Comparison of ENCODE assay signal across 13 cellular contexts in the genomic region with DNA sequence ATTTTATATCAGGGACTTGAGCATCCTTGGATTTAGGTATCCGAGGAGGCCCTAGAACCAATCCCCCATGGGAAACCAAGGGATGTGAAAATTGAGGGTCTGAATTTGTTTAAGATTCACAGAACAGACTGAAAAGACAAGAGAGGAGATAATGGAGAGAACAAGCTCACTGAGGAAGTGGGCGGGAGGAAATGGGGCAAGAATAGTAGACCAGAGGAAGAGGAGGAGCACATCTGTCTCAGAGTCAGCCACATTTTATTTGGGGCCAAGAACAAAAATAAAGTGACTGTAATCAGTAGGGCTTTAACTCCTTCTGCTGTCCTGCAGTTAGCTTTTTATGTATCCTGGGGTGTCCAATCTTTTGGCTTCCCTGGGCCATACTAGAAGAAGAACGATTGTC.
A peak's percentile ranks its signal among the peaks of the same experiment; 100 is the strongest.
DNase-seq lines count a peak whose midpoint lies in the region; ATAC-seq lines count a peak whose summit lies in the region.
"Had no signal": no experiment of that assay in that cellular context is flagged by ENCODE, and none has a peak within 500 bp of the region (broad histone marks: within the 10 kb centered on the region; RNA-seq: fewer than 3 reads in every experiment).

No MANE protein-coding gene starts in this region.

- ATAC-seq in stimulated activated naive CD8-positive, alpha-beta T cell treated with anti-CD3 and anti-CD28 coated beads, Interleukin-15, Interleukin-2, amounts not matched to agents 100 U/mL and 50 U/mL, for 24 hours: no peak
- ATAC-seq in GM19328 (IDR thresholded peaks at IDR 0.05; ENCODE audit: unreplicated experiment): no peak
- ATAC-seq: activated CD4-positive, CD25-positive, alpha-beta regulatory T cell treated with anti-CD3 and anti-CD28 coated beads, Interleukin-2, amount 50 U/mL, for 24 hours; psoas muscle had no signal

- no peak overlapping the region for H3K4me3 Mint-ChIP-seq in stimulated activated naive CD8-positive, alpha-beta T cell treated with anti-CD3 and anti-CD28 coated beads, Interleukin-15, Interleukin-2, amounts not matched to agents 100 ng/mL and 50 ng/mL, for 24 hours
- H3K4me3 Mint-ChIP-seq in activated naive CD8-positive, alpha-beta T cell: no peak overlapping the region
- H3K4me3 Mint-ChIP-seq: dendritic cell treated with granulocyte-macrophage colony-stimulating factor and Interleukin-4, amounts not matched to agents 40 ng/mL and 50 ng/mL, for 4 days had no signal

- H3K9me3 Mint-ChIP-seq in stimulated activated naive CD8-positive, alpha-beta T cell treated with anti-CD3 and anti-CD28 coated beads, Interleukin-15, Interleukin-2, amounts not matched to agents 100 ng/mL and 50 ng/mL, for 24 hours: peaks cover 6% of the 10 kb centered on the region
- no peaks in the 10 kb centered on the region for H3K9me3 Mint-ChIP-seq in activated naive CD8-positive, alpha-beta T cell (ENCODE audit: low read depth)
- H3K9me3 Mint-ChIP-seq: dendritic cell treated with granulocyte-macrophage colony-stimulating factor and Interleukin-4, amounts not matched to agents 40 ng/mL and 50 ng/mL, for 4 days had no signal

- H3K27ac Mint-ChIP-seq in stimulated activated naive CD8-positive, alpha-beta T cell treated with anti-CD3 and anti-CD28 coated beads, Interleukin-15, Interleukin-2, amounts not matched to agents 100 ng/mL and 50 ng/mL, for 24 hours: peak overlapping the region; percentile 73
- peak overlapping the region; percentile 36 for H3K27ac Mint-ChIP-seq in activated naive CD8-positive, alpha-beta T cell
- H3K27ac Mint-ChIP-seq: dendritic cell treated with granulocyte-macrophage colony-stimulating factor and Interleukin-4, amounts not matched to agents 40 ng/mL and 50 ng/mL, for 4 days had no signal

- H3K4me1 Mint-ChIP-seq in stimulated activated naive CD8-positive, alpha-beta T cell treated with anti-CD3 and anti-CD28 coated beads, Interleukin-15, Interleukin-2, amounts not matched to agents 100 ng/mL and 50 ng/mL, for 24 hours (ENCODE audit: low read depth): peaks cover 21% of the 10 kb centered on the region
- H3K4me1 Mint-ChIP-seq in activated naive CD8-positive, alpha-beta T cell (ENCODE audit: low read depth): peaks cover 20% of the 10 kb centered on the region

- H3K36me3 Mint-ChIP-seq in stimulated activated naive CD8-positive, alpha-beta T cell treated with anti-CD3 and anti-CD28 coated beads, Interleukin-15, Interleukin-2, amounts not matched to agents 100 ng/mL and 50 ng/mL, for 24 hours (ENCODE audit: low read depth): peaks cover 68% of the 10 kb centered on the region
- H3K36me3 Mint-ChIP-seq in activated naive CD8-positive, alpha-beta T cell: peaks cover 9% of the 10 kb centered on the region

- no peak for DNase-seq in stimulated activated naive CD8-positive, alpha-beta T cell treated with anti-CD3 and anti-CD28 coated beads, Interleukin-15, Interleukin-2, amounts not matched to agents 100 U/mL and 50 U/mL, for 24 hours
- peak; percentile 59 for DNase-seq in NOMO-1 treated with dmso at 0.1 percent for 144 hours (lab: John Stamatoyannopoulos, UW; ENCODE audit: unreplicated experiment)
- no peak for DNase-seq in 8988T
- DNase-seq in NCI-H2081 treated with DMSO at 0.1 percent for 48 hours (lab: John Stamatoyannopoulos, UW): no peak
- DNase-seq in NCI-H187 treated with DMSO at 0.1 percent for 48 hours (lab: John Stamatoyannopoulos, UW): no peak
- DNase-seq: MG63, NCI-H446 treated with DMSO at 0.1 percent for 48 hours, psoas muscle had no signal

- H3K27me3 Mint-ChIP-seq in stimulated activated naive CD8-positive, alpha-beta T cell treated with anti-CD3 and anti-CD28 coated beads, Interleukin-15, Interleukin-2, amounts not matched to agents 100 ng/mL and 50 ng/mL, for 24 hours: no peaks in the 10 kb centered on the region
- no peaks in the 10 kb centered on the region for H3K27me3 Mint-ChIP-seq in activated naive CD8-positive, alpha-beta T cell
- H3K27me3 Mint-ChIP-seq: dendritic cell treated with granulocyte-macrophage colony-stimulating factor and Interleukin-4, amounts not matched to agents 40 ng/mL and 50 ng/mL, for 4 days had no signal
